In the genomic region with DNA sequence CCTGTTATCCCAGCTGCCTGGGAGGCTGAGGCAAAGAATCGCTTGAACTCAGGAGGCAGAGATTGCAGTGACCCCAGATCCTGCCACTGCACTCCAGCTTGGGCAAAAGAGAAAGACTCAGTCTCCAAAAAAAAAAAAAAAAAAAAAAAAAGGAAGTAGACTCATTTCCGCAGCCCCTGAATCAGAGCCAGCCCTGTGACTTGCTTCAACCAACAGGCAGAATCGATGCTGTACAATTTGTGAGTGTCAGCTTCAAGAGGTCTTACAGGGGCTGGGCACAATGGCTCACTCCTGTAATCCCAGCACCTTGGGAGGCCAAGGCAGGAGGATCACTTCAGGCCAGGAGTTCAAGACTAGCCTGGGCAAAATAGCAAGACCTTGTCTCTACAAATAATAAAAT, we compare ENCODE assay signal across 16 cellular contexts. TPM values are rescaled to one million over a fixed set of nuclear protein-coding genes. Genes with fewer than 3 reads are reported as not detected.
DNase-seq lines count a peak whose midpoint lies in the region; ATAC-seq, FAIRE-seq and TF ChIP-seq lines count a peak whose summit lies in the region.
"Had no signal": no experiment of that assay in that cellular context is flagged by ENCODE, and none has a peak within 500 bp of the region (broad histone marks: within the 10 kb centered on the region; RNA-seq: fewer than 3 reads in every experiment).

No MANE protein-coding gene starts in this region.

- intact Hi-C loops in right lobe of liver (cut with DNase I) = no loop called here
- intact Hi-C loops in HepG2 (cut with micrococcal nuclease; ENCODE audit: unreplicated experiment) = no loop called here

- in situ Hi-C loops in HepG2 (cut with HindIII; ENCODE audit: extremely low pct_ligation_motif_present, low pct_unique_long_range_greater_than_20kb) = no loop called here

- ATAC-seq in right lobe of liver (peak in 3 of 4 donors; percentile 39 to 48 (median 48)), HepG2 (no peak), HG03095 (IDR thresholded peaks at IDR 0.05; ENCODE audit: unreplicated experiment) (no peak)
- ATAC-seq: activated T-helper 17 cell treated with anti-CD3 and anti-CD28 coated beads, Interleukin-2, amount 50 U/mL, for 72 hours; WTC11 had no signal

- DNase-seq in right lobe of liver (no peak), HepG2 (ENCODE audit: low spot score) (no peak), dermis microvascular lymphatic vessel endothelial cell (ENCODE audit: low read depth in 2 of 2) (peak; percentile 84 to 90), stromal cell of bone marrow (ENCODE audit: low read depth) (peak; percentile 33), hippocampal formation (lab: John Stamatoyannopoulos, UW) (no peak), NCI-H82 treated with DMSO at 0.1 percent for 48 hours (lab: John Stamatoyannopoulos, UW; ENCODE audit: unreplicated experiment) (no peak)
- DNase-seq: NCI-H1417 treated with DMSO at 0.1 percent for 48 hours; NCI-H446 treated with DMSO at 0.1 percent for 48 hours; stimulated activated CD4-positive, alpha-beta T cell treated with anti-CD3 and anti-CD28 coated beads, Interleukin-2, amount 100 ng/mL, for 24 hours; stimulated activated naive CD4-positive, alpha-beta T cell had no signal

- H3K4me2 ChIP-seq in HepG2 (ENCODE audit: low read depth, low read length) = no peak overlapping the region
- peak overlapping the region; percentile 48 for H3K4me2 ChIP-seq in OCI-LY3 (ENCODE audit: low read length)

- H3K79me2 ChIP-seq in HepG2 (ENCODE audit: insufficient read depth, low read length) = peaks cover 17% of the 10 kb centered on the region
- peaks cover 85% of the 10 kb centered on the region for H3K79me2 ChIP-seq in OCI-LY3 (ENCODE audit: low read length)

- BruUV-seq in HepG2 (replicated peaks; lab: Mats Ljungman, UMichigan) = no TSS peak

- H2AFZ ChIP-seq in HepG2 (ENCODE audit: low read length) (no peak overlapping the region), OCI-LY3 (ENCODE audit: low read depth, low read length) (no peak overlapping the region)

- H3K9me3 ChIP-seq in right lobe of liver (no peaks in the 10 kb centered on the region), HepG2 (ENCODE audit: low read length) (no peaks in the 10 kb centered on the region), OCI-LY3 (ENCODE audit: insufficient read depth, low read length) (no peaks in the 10 kb centered on the region)
- H3K9me3 ChIP-seq: prostate gland had no signal

- TF ChIP-seq CTCF in right lobe of liver (IDR thresholded peaks at IDR 0.05) = no peak
- no peak for TF ChIP-seq CTCF in HepG2 (CRISPR knock-in tag; IDR thresholded peaks at IDR 0.05)
- TF ChIP-seq CTCF in OCI-LY3 (IDR thresholded peaks at IDR 0.05; ENCODE audit: low read depth, low read length) = no peak

- H3K27me3 ChIP-seq in right lobe of liver = no peaks in the 10 kb centered on the region
- no peaks in the 10 kb centered on the region for H3K27me3 ChIP-seq in HepG2 (ENCODE audit: control insufficient read depth in 1 of 2, insufficient read depth in 2 of 2, low read length in 2 of 2)
- H3K27me3 ChIP-seq in OCI-LY3 (ENCODE audit: low read depth, low read length) = no peaks in the 10 kb centered on the region

- TF ChIP-seq POLR2A in right lobe of liver (IDR thresholded peaks at IDR 0.05) = no peak
- no peak for TF ChIP-seq POLR2A in HepG2 (IDR thresholded peaks at IDR 0.05; ENCODE audit: insufficient read depth in 1 of 2, low read depth in 2 of 2, low read length in 2 of 2)

- TF ChIP-seq EP300 in HepG2 (IDR thresholded peaks at IDR 0.05; ENCODE audit: low read depth in 2 of 2, low read length in 2 of 2) (no peak), HepG2 (CRISPR knock-in tag; IDR thresholded peaks at IDR 0.05; ENCODE audit: borderline replicate concordance) (no peak)

- H3K4me3 ChIP-seq in right lobe of liver = no peak overlapping the region
- no peak overlapping the region for H3K4me3 ChIP-seq in HepG2 (replicated peaks in 1 of 3; ENCODE audit: insufficient read depth in 1 of 3, low read depth in 2 of 3, low read length in 3 of 3)
- H3K4me3 ChIP-seq in OCI-LY3 (ENCODE audit: low read length) = no peak overlapping the region
- H3K4me3 ChIP-seq: prostate gland had no signal

- H4K20me1 ChIP-seq in HepG2 (ENCODE audit: insufficient read depth, low read length) = 0 out of 2 replicates have a peak, but pooled peaks cover 13% of the 10 kb centered on the region
- peaks cover 44% of the 10 kb centered on the region for H4K20me1 ChIP-seq in OCI-LY3 (ENCODE audit: insufficient read depth, low read length)

- peaks cover 0 to 6% (median 0%) of the 10 kb centered on the region in 4 donors for H3K36me3 ChIP-seq in right lobe of liver
- H3K36me3 ChIP-seq in HepG2 (replicated peaks in 1 of 2; ENCODE audit: control insufficient read depth in 1 of 2, insufficient read depth in 2 of 2, low read length in 2 of 2) = peaks cover 3 to 19% of the 10 kb centered on the region in 2 experiments; a peak in 4 of 5 replicates
- peaks cover 24% of the 10 kb centered on the region for H3K36me3 ChIP-seq in OCI-LY3 (replicated peaks; ENCODE audit: low read depth, low read length)
- H3K36me3 ChIP-seq: prostate gland had no signal

- POLR2A ChIA-PET in HepG2 (lab: Yijun Ruan, JAX) = no interaction called here

- H3K4me1 ChIP-seq in right lobe of liver = no peaks in the 10 kb centered on the region
- peaks cover 14% of the 10 kb centered on the region for H3K4me1 ChIP-seq in HepG2 (ENCODE audit: insufficient read depth, low read length)
- H3K4me1 ChIP-seq in OCI-LY3 (ENCODE audit: low read length) = peaks cover 15% of the 10 kb centered on the region
- H3K4me1 ChIP-seq: prostate gland had no signal

- no peak for FAIRE-seq in HepG2 (lab: Jason Lieb, UNC)
- FAIRE-seq: H54 had no signal

- CTCF ChIA-PET in HepG2 (lab: Yijun Ruan, JAX; ENCODE audit: low intra/inter-chr PET ratio, low total read pairs) = no interaction called here

- TF ChIP-seq RAD21 in HepG2 (CRISPR knock-in tag; IDR thresholded peaks at IDR 0.05) = no peak

- H3K27ac ChIP-seq in right lobe of liver = no peak overlapping the region
- no peak overlapping the region for H3K27ac ChIP-seq in HepG2 (ENCODE audit: extremely low read length, insufficient read depth, low read length)
- H3K27ac ChIP-seq in OCI-LY3 (ENCODE audit: low read length) = peak overlapping the region; percentile 35
- H3K27ac ChIP-seq: prostate gland had no signal

- 12% methylated on average over 2 of the region's 3 CpGs for WGBS in right lobe of liver (ENCODE audit: insufficient coverage, low coverage, low lambda C conversion rate, missing lambda C conversion rate)
- 62% methylated on average over 3 of the region's 3 CpGs for WGBS in HepG2 (ENCODE audit: low lambda C conversion rate)

- H3K9ac ChIP-seq in HepG2 (ENCODE audit: insufficient read depth, low read depth, low read length) = no peak overlapping the region
- H3K9ac ChIP-seq in OCI-LY3 (ENCODE audit: low read length) = no peak overlapping the region; the same call in 1 of the 2 replicates

RNA-seq across cellular contexts. Expression of a gene that starts 12.8 kb away (rescaled TPM):
- total RNA-seq in right lobe of liver = 10 to 100 TPM in 2 of 6 experiments, 1 to 10 TPM in 4; 7.6 to 12.5 (median 9.0) TPM
- 23.7 and 30.6 TPM in 2 replicates for total RNA-seq in HepG2 (2016; rRNA removed; fragmentation: Illumina TruSeq; extraction: Trizol)
- total RNA-seq in HepG2 (2016; cell fraction: cytosol; rRNA removed; fragmentation: Illumina TruSeq; extraction: Trizol; ENCODE audit: low read depth) = 3.9 and 4.2 TPM in 2 replicates
- 21.5 and 27.9 TPM in 2 replicates for total RNA-seq in HepG2 (2016; cell fraction: insoluble cytoplasmic fraction; rRNA removed; fragmentation: Illumina TruSeq; extraction: Trizol)
- total RNA-seq in HepG2 (2016; cell fraction: membrane; rRNA removed; fragmentation: Illumina TruSeq; extraction: Trizol) = 13.6 and 15.8 TPM in 2 replicates
- 18.1 and 18.7 TPM in 2 replicates for total RNA-seq in HepG2 (2016; cell fraction: nucleus; rRNA removed; fragmentation: Illumina TruSeq; extraction: Trizol)
- polyA plus RNA-seq in HepG2 (2011; rRNA removed) = 20.4 and 22.2 TPM in 2 replicates
- 17.4 and 17.5 TPM in 2 replicates for polyA plus RNA-seq in HepG2 (2011; cell fraction: cytosol; rRNA removed)
- 25.3 and 27.9 TPM in 2 replicates for polyA plus RNA-seq in HepG2 (2011; cell fraction: nucleus; rRNA removed)
- polyA plus RNA-seq in HepG2 (2012) = 14.5 and 15.6 TPM in 2 replicates
- 1.1 and 1.6 TPM in 2 replicates for polyA plus RNA-seq in HepG2 (2016; cell fraction: cytosol; fragmentation: Illumina TruSeq; extraction: Trizol; ENCODE audit: low read depth)
- polyA plus RNA-seq in HepG2 (2016; cell fraction: insoluble cytoplasmic fraction; fragmentation: Illumina TruSeq; extraction: Trizol; ENCODE audit: low read depth) = 17.2 and 20.4 TPM in 2 replicates
- polyA plus RNA-seq in HepG2 (2016; cell fraction: membrane; fragmentation: Illumina TruSeq; extraction: Trizol; ENCODE audit: low read depth) = 5.4 and 5.6 TPM in 2 replicates
- 21.2 and 21.9 TPM in 2 replicates for polyA plus RNA-seq in HepG2 (2016; cell fraction: nucleus; fragmentation: Illumina TruSeq; extraction: Trizol; ENCODE audit: insufficient read depth, low read depth)
- 33.4 and 37.1 TPM in 2 replicates for polyA minus RNA-seq in HepG2 (2011; rRNA and poly(A)+ RNA removed; ENCODE audit: low replicate concordance)
- polyA minus RNA-seq in HepG2 (2011; cell fraction: cytosol; rRNA and poly(A)+ RNA removed) = 17.4 and 20.0 TPM in 2 replicates
- 38.9 and 44.3 TPM in 2 replicates for polyA minus RNA-seq in HepG2 (2011; cell fraction: nucleus; rRNA and poly(A)+ RNA removed)
- 28.8 and 36.8 TPM in 2 replicates for total RNA-seq in dermis microvascular lymphatic vessel endothelial cell

RNA-seq across cellular contexts. Expression of a gene that starts 13.5 kb away (rescaled TPM):
- total RNA-seq in right lobe of liver (under 1 TPM in 1 of 6 experiments, not detected in 5; 0.11 TPM), HepG2 (2016; rRNA removed; fragmentation: Illumina TruSeq; extraction: Trizol) (not detected in 2 replicates), dermis microvascular lymphatic vessel endothelial cell (0.39 and 0.89 TPM in 2 replicates)
- total RNA-seq in HepG2 (2016; cell fraction: cytosol; rRNA removed; fragmentation: Illumina TruSeq; extraction: Trizol; ENCODE audit: low read depth) = not detected in 2 replicates
- 0.07 and 0.09 TPM in 2 replicates for total RNA-seq in HepG2 (2016; cell fraction: insoluble cytoplasmic fraction; rRNA removed; fragmentation: Illumina TruSeq; extraction: Trizol)
- total RNA-seq in HepG2 (2016; cell fraction: membrane; rRNA removed; fragmentation: Illumina TruSeq; extraction: Trizol) = 0.06 TPM in 1 of 2 replicates, not detected in the other
- total RNA-seq in HepG2 (2016; cell fraction: nucleus; rRNA removed; fragmentation: Illumina TruSeq; extraction: Trizol) = not detected in 2 replicates
- 0.01 and 0.03 TPM in 2 replicates for polyA plus RNA-seq in HepG2 (2011; rRNA removed)
- 0.05 and 0.06 TPM in 2 replicates for polyA plus RNA-seq in HepG2 (2011; cell fraction: cytosol; rRNA removed)
- polyA plus RNA-seq in HepG2 (2011; cell fraction: nucleus; rRNA removed) = 0.03 and 0.10 TPM in 2 replicates
- polyA plus RNA-seq in HepG2 (2012) = 0.05 TPM in 1 of 2 replicates, not detected in the other
- polyA plus RNA-seq in HepG2 (2016; cell fraction: cytosol; fragmentation: Illumina TruSeq; extraction: Trizol; ENCODE audit: low read depth) = not detected in 2 replicates
- polyA plus RNA-seq in HepG2 (2016; cell fraction: insoluble cytoplasmic fraction; fragmentation: Illumina TruSeq; extraction: Trizol; ENCODE audit: low read depth) = not detected in 2 replicates
- not detected in 2 replicates for polyA plus RNA-seq in HepG2 (2016; cell fraction: membrane; fragmentation: Illumina TruSeq; extraction: Trizol; ENCODE audit: low read depth)
- polyA plus RNA-seq in HepG2 (2016; cell fraction: nucleus; fragmentation: Illumina TruSeq; extraction: Trizol; ENCODE audit: insufficient read depth, low read depth) = not detected in 2 replicates
- 0.04 and 0.58 TPM in 2 replicates for polyA minus RNA-seq in HepG2 (2011; rRNA and poly(A)+ RNA removed; ENCODE audit: low replicate concordance)
- polyA minus RNA-seq in HepG2 (2011; cell fraction: cytosol; rRNA and poly(A)+ RNA removed) = not detected in 2 replicates
- polyA minus RNA-seq in HepG2 (2011; cell fraction: nucleus; rRNA and poly(A)+ RNA removed) = 0.13 TPM in 1 of 2 replicates, not detected in the other

RNA-seq across cellular contexts. Expression of a gene that starts 29.4 kb away (rescaled TPM):
- total RNA-seq in right lobe of liver = 10 to 100 TPM in 1 of 6 experiments, 1 to 10 TPM in 5; 4.1 to 11.8 (median 7.2) TPM
- total RNA-seq in HepG2 (2016; rRNA removed; fragmentation: Illumina TruSeq; extraction: Trizol) = 3.6 and 3.9 TPM in 2 replicates
- total RNA-seq in HepG2 (2016; cell fraction: cytosol; rRNA removed; fragmentation: Illumina TruSeq; extraction: Trizol; ENCODE audit: low read depth) = 0.51 and 0.53 TPM in 2 replicates
- 2.7 and 3.3 TPM in 2 replicates for total RNA-seq in HepG2 (2016; cell fraction: insoluble cytoplasmic fraction; rRNA removed; fragmentation: Illumina TruSeq; extraction: Trizol)
- 2.2 and 2.4 TPM in 2 replicates for total RNA-seq in HepG2 (2016; cell fraction: membrane; rRNA removed; fragmentation: Illumina TruSeq; extraction: Trizol)
- total RNA-seq in HepG2 (2016; cell fraction: nucleus; rRNA removed; fragmentation: Illumina TruSeq; extraction: Trizol) = 2.1 and 2.5 TPM in 2 replicates
- polyA plus RNA-seq in HepG2 (2011; rRNA removed) = 2.9 and 3.1 TPM in 2 replicates
- polyA plus RNA-seq in HepG2 (2011; cell fraction: cytosol; rRNA removed) = 1.7 and 2.2 TPM in 2 replicates
- polyA plus RNA-seq in HepG2 (2011; cell fraction: nucleus; rRNA removed) = 1.9 and 2.2 TPM in 2 replicates
- polyA plus RNA-seq in HepG2 (2012) = 2.2 and 3.2 TPM in 2 replicates
- 0.35 and 0.51 TPM in 2 replicates for polyA plus RNA-seq in HepG2 (2016; cell fraction: cytosol; fragmentation: Illumina TruSeq; extraction: Trizol; ENCODE audit: low read depth)
- 4.9 and 5.3 TPM in 2 replicates for polyA plus RNA-seq in HepG2 (2016; cell fraction: insoluble cytoplasmic fraction; fragmentation: Illumina TruSeq; extraction: Trizol; ENCODE audit: low read depth)
- polyA plus RNA-seq in HepG2 (2016; cell fraction: membrane; fragmentation: Illumina TruSeq; extraction: Trizol; ENCODE audit: low read depth) = 1.7 TPM in 2 replicates
- 4.1 and 4.4 TPM in 2 replicates for polyA plus RNA-seq in HepG2 (2016; cell fraction: nucleus; fragmentation: Illumina TruSeq; extraction: Trizol; ENCODE audit: insufficient read depth, low read depth)
- 4.3 and 11.5 TPM in 2 replicates for polyA minus RNA-seq in HepG2 (2011; rRNA and poly(A)+ RNA removed; ENCODE audit: low replicate concordance)
- polyA minus RNA-seq in HepG2 (2011; cell fraction: cytosol; rRNA and poly(A)+ RNA removed) = 4.1 and 5.1 TPM in 2 replicates
- 4.5 TPM in 2 replicates for polyA minus RNA-seq in HepG2 (2011; cell fraction: nucleus; rRNA and poly(A)+ RNA removed)
- 7.6 and 12.5 TPM in 2 replicates for total RNA-seq in dermis microvascular lymphatic vessel endothelial cell

RNA-seq across cellular contexts. Expression of a gene that starts 57.4 kb away (rescaled TPM):
- total RNA-seq in right lobe of liver (under 1 TPM in 1 of 6 experiments, not detected in 5; 0.17 TPM), HepG2 (2016; rRNA removed; fragmentation: Illumina TruSeq; extraction: Trizol) (0.40 and 0.60 TPM in 2 replicates), dermis microvascular lymphatic vessel endothelial cell (under 0.01 and 0.13 TPM in 2 replicates)
- total RNA-seq in HepG2 (2016; cell fraction: cytosol; rRNA removed; fragmentation: Illumina TruSeq; extraction: Trizol; ENCODE audit: low read depth) = 0.20 TPM in 1 of 2 replicates, not detected in the other
- total RNA-seq in HepG2 (2016; cell fraction: insoluble cytoplasmic fraction; rRNA removed; fragmentation: Illumina TruSeq; extraction: Trizol) = 0.39 and 0.50 TPM in 2 replicates
- total RNA-seq in HepG2 (2016; cell fraction: membrane; rRNA removed; fragmentation: Illumina TruSeq; extraction: Trizol) = 0.28 and 0.40 TPM in 2 replicates
- 0.38 and 0.47 TPM in 2 replicates for total RNA-seq in HepG2 (2016; cell fraction: nucleus; rRNA removed; fragmentation: Illumina TruSeq; extraction: Trizol)
- 0.03 and 0.05 TPM in 2 replicates for polyA plus RNA-seq in HepG2 (2011; rRNA removed)
- polyA plus RNA-seq in HepG2 (2011; cell fraction: cytosol; rRNA removed) = 0.03 and 0.04 TPM in 2 replicates
- 0.11 and 0.19 TPM in 2 replicates for polyA plus RNA-seq in HepG2 (2011; cell fraction: nucleus; rRNA removed)
- 0.27 TPM in 1 of 2 replicates, not detected in the other for polyA plus RNA-seq in HepG2 (2012)
- polyA plus RNA-seq in HepG2 (2016; cell fraction: cytosol; fragmentation: Illumina TruSeq; extraction: Trizol; ENCODE audit: low read depth) = 0.14 TPM in 1 of 2 replicates, not detected in the other
- polyA plus RNA-seq in HepG2 (2016; cell fraction: insoluble cytoplasmic fraction; fragmentation: Illumina TruSeq; extraction: Trizol; ENCODE audit: low read depth) = 0.13 and 0.16 TPM in 2 replicates
- polyA plus RNA-seq in HepG2 (2016; cell fraction: membrane; fragmentation: Illumina TruSeq; extraction: Trizol; ENCODE audit: low read depth) = 0.13 TPM in 1 of 2 replicates, not detected in the other
- 0.99 and 1.5 TPM in 2 replicates for polyA plus RNA-seq in HepG2 (2016; cell fraction: nucleus; fragmentation: Illumina TruSeq; extraction: Trizol; ENCODE audit: insufficient read depth, low read depth)
- polyA minus RNA-seq in HepG2 (2011; rRNA and poly(A)+ RNA removed; ENCODE audit: low replicate concordance) = not detected in 2 replicates
- polyA minus RNA-seq in HepG2 (2011; cell fraction: cytosol; rRNA and poly(A)+ RNA removed) = not detected in 2 replicates
- 0.12 TPM in 1 of 2 replicates, not detected in the other for polyA minus RNA-seq in HepG2 (2011; cell fraction: nucleus; rRNA and poly(A)+ RNA removed)

Comparison
In these comparisons a context has a peak if more than half of its experiments do, and no peak if none do; other contexts are left out.
1. ATAC-seq: peak in right lobe of liver (3 of 4); none in HepG2 (single experiment) and HG03095 (single experiment).
2. DNase-seq: peak in dermis microvascular lymphatic vessel endothelial cell (2 of 2) and stromal cell of bone marrow (single experiment); none in right lobe of liver (0 of 3), HepG2 (single experiment), hippocampal formation (0 of 2) and NCI-H82 treated with DMSO at 0.1 percent for 48 hours (single experiment).